Comparison of ENCODE assay signal across 2 cellular contexts in genomic region chr14:99749763-99750715, GRCh38.
TF ChIP-seq lines count a peak whose summit lies in the region.

No MANE protein-coding gene starts in this region.

TF ChIP-seq in HEK293, 187 proteins besides CTCF, POLR2A, EP300 and RAD21 (continued from another document):
- no peak for TF ChIP-seq ZNF692 (tag by site-specific recombination; IDR thresholded peaks at IDR 0.05)
- no peak for TF ChIP-seq REST (tag by site-specific recombination; IDR thresholded peaks at IDR 0.05)
- no peak for TF ChIP-seq KLF16 (tag by site-specific recombination; IDR thresholded peaks at IDR 0.05)
- 0 out of 2 replicates have a peak, but pooled peaks have one; percentile 19 for TF ChIP-seq ZNF341 (tag by site-specific recombination; IDR thresholded peaks at IDR 0.05; ENCODE audit: low read depth)
- TF ChIP-seq ZNF510 (tag by site-specific recombination; IDR thresholded peaks at IDR 0.05; ENCODE audit: insufficient replicate concordance) = no peak
- no peak for TF ChIP-seq PRDM2 (tag by site-specific recombination; IDR thresholded peaks at IDR 0.05; ENCODE audit: borderline replicate concordance)

TF ChIP-seq in HepG2, 621 proteins besides CTCF, POLR2A, EP300 and RAD21 (continued from another document):
- no peak for TF ChIP-seq HIC2 (CRISPR knock-in tag; IDR thresholded peaks at IDR 0.05; ENCODE audit: low read depth)
- peak; percentile 96 for TF ChIP-seq ZNF768 (CRISPR knock-in tag; IDR thresholded peaks at IDR 0.05)
